In genomic region chr2:171787333-171788072, GRCh38 we compare ENCODE assay signal across 17 cellular contexts.
"Had no signal": no experiment of that assay in that cellular context is flagged by ENCODE, and none has a peak within 500 bp of the region (broad histone marks: within the 10 kb centered on the region; RNA-seq: fewer than 3 reads in every experiment).

No MANE protein-coding gene starts in this region.

- H3K4me3 Mint-ChIP-seq: activated CD8-positive, alpha-beta T cell treated with anti-CD3 and anti-CD28 coated beads for 36 hours; activated naive CD8-positive, alpha-beta T cell treated with anti-CD3 and anti-CD28 coated beads, Interleukin-2, amount 10 ng/mL, durations not matched to agents 7 days and 5 days; activated T-cell treated with anti-CD3 and anti-CD28 coated beads, Interleukin-2, amount 50 U/mL, for 72 hours; memory B cell had no signal

- H3K27ac Mint-ChIP-seq: activated CD8-positive, alpha-beta T cell treated with anti-CD3 and anti-CD28 coated beads for 36 hours; activated naive CD8-positive, alpha-beta T cell treated with anti-CD3 and anti-CD28 coated beads, Interleukin-2, amount 10 ng/mL, durations not matched to agents 7 days and 5 days; activated T-cell treated with anti-CD3 and anti-CD28 coated beads, Interleukin-2, amount 50 U/mL, for 72 hours; memory B cell had no signal

- H3K9me3 ChIP-seq: breast epithelium, heart left ventricle, left ventricle myocardium inferior, ovary, upper lobe of right lung had no signal

- H3K4me1 Mint-ChIP-seq: activated naive CD8-positive, alpha-beta T cell treated with anti-CD3 and anti-CD28 coated beads, Interleukin-2, amount 10 ng/mL, durations not matched to agents 7 days and 5 days had no signal

- H3K4me3 ChIP-seq: breast epithelium, heart left ventricle, left ventricle myocardium inferior, ovary, upper lobe of right lung had no signal

- ATAC-seq: activated CD8-positive, alpha-beta T cell treated with anti-CD3 and anti-CD28 coated beads for 36 hours; activated T-cell treated with anti-CD3 and anti-CD28 coated beads, Interleukin-2, amount 50 U/mL, for 72 hours; heart left ventricle; stimulated activated naive CD8-positive, alpha-beta T cell treated with anti-CD3 and anti-CD28 coated beads, Interleukin-15, Interleukin-2, amounts not matched to agents 100 U/mL and 50 U/mL, for 24 hours; upper lobe of right lung had no signal

- H3K4me1 ChIP-seq: breast epithelium, heart left ventricle, left ventricle myocardium inferior, upper lobe of right lung had no signal

- H3K27ac ChIP-seq: heart left ventricle, left ventricle myocardium inferior, ovary, upper lobe of right lung, WERI-Rb-1 had no signal

- DNase-seq: activated CD4-positive, alpha-beta T cell treated with anti-CD3 and anti-CD28 coated beads for 4 hours; activated CD8-positive, alpha-beta memory T cell treated with anti-CD3 and anti-CD28 coated beads, Interleukin-2, amount 50 U/mL, for 4 hours; activated CD8-positive, alpha-beta T cell treated with anti-CD3 and anti-CD28 coated beads for 36 hours; activated naive CD8-positive, alpha-beta T cell treated with anti-CD3 and anti-CD28 coated beads, Interleukin-2, amount 10 ng/mL, durations not matched to agents 7 days and 5 days; activated T-cell treated with anti-CD3 and anti-CD28 coated beads, Interleukin-2, amount 50 U/mL, for 72 hours; anterior cingulate cortex; foreskin melanocyte; heart left ventricle; left ventricle myocardium inferior; ovary; stimulated activated CD4-positive, alpha-beta T cell treated with anti-CD3 and anti-CD28 coated beads, Interleukin-2, amount 100 ng/mL, for 48 hours; stimulated activated naive CD8-positive, alpha-beta T cell treated with anti-CD3 and anti-CD28 coated beads, Interleukin-15, Interleukin-2, amounts not matched to agents 100 U/mL and 50 U/mL, for 24 hours; T-helper 9 cell; upper lobe of right lung; WERI-Rb-1 had no signal

- H3K9me3 Mint-ChIP-seq: activated CD8-positive, alpha-beta T cell treated with anti-CD3 and anti-CD28 coated beads for 36 hours; activated naive CD8-positive, alpha-beta T cell treated with anti-CD3 and anti-CD28 coated beads, Interleukin-2, amount 10 ng/mL, durations not matched to agents 7 days and 5 days; activated T-cell treated with anti-CD3 and anti-CD28 coated beads, Interleukin-2, amount 50 U/mL, for 72 hours had no signal

- H3K27me3 Mint-ChIP-seq: activated CD8-positive, alpha-beta T cell treated with anti-CD3 and anti-CD28 coated beads for 36 hours; activated naive CD8-positive, alpha-beta T cell treated with anti-CD3 and anti-CD28 coated beads, Interleukin-2, amount 10 ng/mL, durations not matched to agents 7 days and 5 days; memory B cell had no signal

- H3K36me3 ChIP-seq: ovary had no signal

- H3K27me3 ChIP-seq: breast epithelium, heart left ventricle, ovary, upper lobe of right lung had no signal
